21 cellular contexts compared by ENCODE assay signal in genomic region chr7:42253316-42253715, GRCh38. TPM values are rescaled to one million over a fixed set of nuclear protein-coding genes. Genes with fewer than 3 reads are reported as not detected.
"Had no signal": no experiment of that assay in that cellular context is flagged by ENCODE, and none has a peak within 500 bp of the region (broad histone marks: within the 10 kb centered on the region; RNA-seq: fewer than 3 reads in every experiment).

No MANE protein-coding gene starts in this region.

- H3K27me3 Mint-ChIP-seq: activated naive CD8-positive, alpha-beta T cell; memory B cell had no signal

- FAIRE-seq: endothelial cell of umbilical vein, frontal cortex, TTC549 had no signal

- H3K4me3 Mint-ChIP-seq: activated CD4-positive, alpha-beta T cell treated with anti-CD3 and anti-CD28 coated beads for 36 hours; activated naive CD8-positive, alpha-beta T cell; memory B cell; neural crest cell; WTC11 had no signal

- H3K27ac ChIP-seq: cardiac muscle cell, esophagus squamous epithelium, right atrium auricular region, thyroid gland, vagina had no signal

- H3K4me3 ChIP-seq: cardiac muscle cell, esophagus squamous epithelium, right atrium auricular region, thyroid gland, vagina had no signal

- H3K9me3 ChIP-seq: esophagus squamous epithelium, right atrium auricular region, thyroid gland, vagina had no signal

- H3K36me3 ChIP-seq: cardiac muscle cell, esophagus squamous epithelium, right atrium auricular region, thyroid gland, vagina had no signal

- H3K4me1 ChIP-seq: esophagus squamous epithelium, right atrium auricular region, thyroid gland, vagina had no signal

- ATAC-seq: activated CD4-positive, alpha-beta T cell treated with anti-CD3 and anti-CD28 coated beads for 36 hours; left ventricle myocardium superior; WTC11 had no signal

- DNase-seq: activated CD4-positive, alpha-beta T cell treated with anti-CD3 and anti-CD28 coated beads for 36 hours; activated CD4-positive, alpha-beta T cell treated with anti-CD3 and anti-CD28 coated beads, Interleukin-2, amount 50 U/mL, for 48 hours; dermis blood vessel endothelial cell; effector memory CD4-positive, alpha-beta T cell; esophagus squamous epithelium; left ventricle myocardium superior; stimulated activated CD4-positive, alpha-beta T cell treated with anti-CD3 and anti-CD28 coated beads, Interleukin-2, amount 100 ng/mL, for 24 hours; stimulated activated naive CD4-positive, alpha-beta T cell treated with Interleukin-2 at 50 U/mL for 16 hours; thyroid gland had no signal

- H3K36me3 Mint-ChIP-seq: activated naive CD8-positive, alpha-beta T cell; memory B cell had no signal

- H3K27ac Mint-ChIP-seq: activated CD4-positive, alpha-beta T cell treated with anti-CD3 and anti-CD28 coated beads for 36 hours; activated naive CD8-positive, alpha-beta T cell; memory B cell; progenitor cell of endocrine pancreas; WTC11 had no signal

- H3K4me1 Mint-ChIP-seq: activated CD4-positive, alpha-beta T cell treated with anti-CD3 and anti-CD28 coated beads for 36 hours; memory B cell; neural crest cell; WTC11 had no signal

- H3K27me3 ChIP-seq: cardiac muscle cell, right atrium auricular region, thyroid gland, vagina had no signal

RNA-seq across cellular contexts. Expression of gene GLI3, which starts 16.3 kb away (rescaled TPM):
- total RNA-seq: T-helper 2 cell treated with Interferon-gamma antibody and Interleukin-4, amounts not matched to agents 100 ng/mL and 5 ng/mL, for 36 hours had no signal
